In genomic region chr3:32934150-32934742, GRCh38 we compare ENCODE assay signal across 8 cellular contexts. TPM values are rescaled to one million over a fixed set of nuclear protein-coding genes. Genes with fewer than 3 reads are reported as not detected.
DNase-seq lines count a peak whose midpoint lies in the region; ATAC-seq and TF ChIP-seq lines count a peak whose summit lies in the region.

No MANE protein-coding gene starts in this region.

- H3K27me3 Mint-ChIP-seq in Caco-2 (ENCODE audit: insufficient read depth, unreplicated experiment): no peaks in the 10 kb centered on the region

- no peak overlapping the region for H3K27ac Mint-ChIP-seq in Caco-2 (ENCODE audit: unreplicated experiment)

- CTCF ChIA-PET in Caco-2 (lab: Charles Lee): interaction anchor here (0.6 kb wide), 1 partner anchor 157 kb away, joined by 3 read pairs; no protein-coding TSS in a partner anchor
- CTCF ChIA-PET in HEK293T (lab: Yijun Ruan, JAX): interaction anchor here (0.6 kb wide), 2 partner anchors 114 to 419 kb away, joined by 3 read pairs; no protein-coding TSS in a partner anchor

- 78 to 91% methylated on average over 5 of the region's 5 CpGs for WGBS in lung, 2 donors

- no peak overlapping the region for H3K4me3 Mint-ChIP-seq in Caco-2 (ENCODE audit: unreplicated experiment)

- peaks cover 8% of the 10 kb centered on the region for H3K4me1 Mint-ChIP-seq in Caco-2 (ENCODE audit: low read depth, unreplicated experiment)

- H3K36me3 Mint-ChIP-seq in Caco-2 (ENCODE audit: insufficient read depth, unreplicated experiment): no peaks in the 10 kb centered on the region

- intact Hi-C loops in Caco-2 (cut with micrococcal nuclease; ENCODE audit: unreplicated experiment): loop anchor here (1.0 to 10.0 kb wide), 5 partner anchors 89 to 424 kb away; partner anchors contain the start of gene TRIM71

- peaks cover 10% of the 10 kb centered on the region for H3K9me3 Mint-ChIP-seq in Caco-2 (ENCODE audit: unreplicated experiment)

- H3K9me3 ChIP-seq in Caco-2: no peaks in the 10 kb centered on the region
- peaks cover 0 to 6% of the 10 kb centered on the region in 2 donors for H3K9me3 ChIP-seq in lung (ENCODE audit: control insufficient read depth in 2 of 2, insufficient read depth in 1 of 2, low read length in 1 of 2)

- no peak overlapping the region for H3K27ac ChIP-seq in lung (ENCODE audit: low read depth in 1 of 2, low read length in 1 of 2)

- H3K4me1 ChIP-seq in Caco-2 (no peaks in the 10 kb centered on the region), lung (ENCODE audit: control insufficient read depth in 2 of 2, insufficient read depth in 2 of 2, low read length in 2 of 2) (no peaks in the 10 kb centered on the region)

- no TSS peak for BruUV-seq in Caco-2 (replicated peaks; lab: Mats Ljungman, UMichigan)

- H3K4me3 ChIP-seq in Caco-2 (ENCODE audit: low read depth, low read length) (no peak overlapping the region), lung (no peak overlapping the region)

- H3K36me3 ChIP-seq in Caco-2 (ENCODE audit: control insufficient read depth, insufficient read depth, low read length) (no peaks in the 10 kb centered on the region), lung (ENCODE audit: control insufficient read depth in 2 of 2, insufficient read depth in 2 of 2, low read length in 2 of 2) (no peaks in the 10 kb centered on the region)

- H3K27me3 ChIP-seq in Caco-2 (replicated peaks; ENCODE audit: control insufficient read depth, insufficient read depth, low read length) (no peaks in the 10 kb centered on the region), lung (ENCODE audit: control insufficient read depth, insufficient read depth) (no peaks in the 10 kb centered on the region)

- peak; percentile 71 to 80 for TF ChIP-seq CTCF in Caco-2 (IDR thresholded peaks at IDR 0.05; ENCODE audit: insufficient read depth in 1 of 2, low read depth in 1 of 2, low read length in 1 of 2, severe bottlenecking in 1 of 2, unreplicated experiment in 1 of 2)
- peak; percentile 47 for TF ChIP-seq CTCF in lung (IDR thresholded peaks at IDR 0.05; ENCODE audit: control extremely low read depth, extremely low read depth)

- POLR2A ChIA-PET in Caco-2 (lab: Charles Lee) (no interaction called here), HEK293T (lab: Yijun Ruan, JAX) (no interaction called here)

- ATAC-seq in lung (ENCODE audit: insufficient read depth, low FRiP score) (no peak), GM21360 (IDR thresholded peaks at IDR 0.05; ENCODE audit: unreplicated experiment) (no peak), GM18867 (IDR thresholded peaks at IDR 0.05; ENCODE audit: unreplicated experiment) (no peak), HG02571 (IDR thresholded peaks at IDR 0.05; ENCODE audit: unreplicated experiment) (no peak), GM19324 (IDR thresholded peaks at IDR 0.05; ENCODE audit: low FRiP score, unreplicated experiment) (no peak)

- DNase-seq in Caco-2: peak in 1 of 2 experiments; percentile 42
- no peak for DNase-seq in HEK293T (ENCODE audit: extremely low spot score)
- peak; percentile 50 for DNase-seq in astrocyte of the hippocampus (ENCODE audit: low read depth, low spot score)
- no peak for DNase-seq in lung (ENCODE audit: low spot score)

TF ChIP-seq in HEK293T, 16 proteins besides CTCF, POLR2A, EP300 and RAD21:
- peak; percentile 61; the same call in 1 of the 2 replicates for TF ChIP-seq ZNF384 (IDR thresholded peaks at IDR 0.05)
- TF ChIP-seq ARNT (IDR thresholded peaks at IDR 0.05): no peak
- no peak for TF ChIP-seq FOXK2 (IDR thresholded peaks at IDR 0.05)
- TF ChIP-seq PKNOX1 (IDR thresholded peaks at IDR 0.05): no peak

RNA-seq across cellular contexts. Expression of gene CCR4, which starts 17.2 kb away (rescaled TPM):
- total RNA-seq in Caco-2 (2022) (0.16 TPM in 1 of 2 replicates, not detected in the other), lung (1 to 10 TPM in 1 of 2 donors, under 1 TPM in 1; 0.71 to 2.9 TPM)
- 1 to 10 TPM in 1 of 2 donors, under 1 TPM in 1; 0.04 to 1.0 TPM for polyA plus RNA-seq in lung
